ENCODE assay signal across 9 cellular contexts in the genomic region with DNA sequence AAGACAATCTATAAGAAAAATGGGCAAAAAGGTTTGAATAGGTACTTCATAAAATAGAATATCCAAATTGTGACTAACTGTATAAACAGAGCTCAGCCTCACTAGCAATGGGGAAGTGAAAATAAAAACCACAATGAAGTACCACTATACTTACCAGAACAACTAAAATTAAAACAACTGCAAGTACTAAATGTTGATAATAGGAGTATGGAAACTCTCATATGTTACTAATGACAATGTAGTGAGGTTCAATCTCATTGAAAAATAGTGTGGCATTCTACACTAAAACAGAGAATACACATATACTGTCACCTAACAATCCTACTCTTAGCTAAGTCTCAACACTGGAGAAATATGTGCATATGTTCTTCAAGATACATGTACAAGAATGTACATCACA.
A peak's percentile ranks its signal among the peaks of the same experiment; 100 is the strongest.
DNase-seq lines count a peak whose midpoint lies in the region; ATAC-seq and TF ChIP-seq lines count a peak whose summit lies in the region.
"Had no signal": no experiment of that assay in that cellular context is flagged by ENCODE, and none has a peak within 500 bp of the region (broad histone marks: within the 10 kb centered on the region; RNA-seq: fewer than 3 reads in every experiment).

No MANE protein-coding gene starts in this region.

- peaks cover 19% of the 10 kb centered on the region for H3K4me1 Mint-ChIP-seq in activated CD4-positive, alpha-beta memory T cell treated with anti-CD3 and anti-CD28 coated beads for 36 hours (ENCODE audit: low read depth)

- H3K4me3 Mint-ChIP-seq in activated CD4-positive, alpha-beta memory T cell treated with anti-CD3 and anti-CD28 coated beads for 36 hours: no peak overlapping the region

- CTCF ChIA-PET in activated CD4-positive, alpha-beta memory T cell treated with anti-CD3 and anti-CD28 coated beads for 36 hours (lab: Charles Lee): interaction anchor here (1.0 to 1.5 kb wide), 2 partner anchors 19 to 26 kb away, joined by 3 to 4 read pairs; no protein-coding TSS in a partner anchor

- H3K9me3 Mint-ChIP-seq in activated CD4-positive, alpha-beta memory T cell treated with anti-CD3 and anti-CD28 coated beads for 36 hours: peaks cover 6% of the 10 kb centered on the region

- intact Hi-C loops in left lung (cut with DNase I): no loop called here
- intact Hi-C loops in activated CD4-positive, alpha-beta memory T cell treated with anti-CD3 and anti-CD28 coated beads for 36 hours (cut with micrococcal nuclease): loop anchor here (1.0 kb wide), 1 partner anchor 9 kb away; no protein-coding TSS in a partner anchor

- no peak overlapping the region for H3K27ac ChIP-seq in left lung
- H3K27ac ChIP-seq: adrenal gland had no signal

- no peak for TF ChIP-seq CTCF in left lung (IDR thresholded peaks at IDR 0.05)

- peaks cover 0 to 14% of the 10 kb centered on the region in 2 donors for H3K4me1 ChIP-seq in left lung
- H3K4me1 ChIP-seq: adrenal gland had no signal

- H3K9me3 ChIP-seq in left lung: peaks cover 0 to 7% of the 10 kb centered on the region in 2 donors
- H3K9me3 ChIP-seq: adrenal gland had no signal

- H3K36me3 ChIP-seq in left lung: no peaks in the 10 kb centered on the region
- H3K36me3 ChIP-seq: adrenal gland had no signal

- no peaks in the 10 kb centered on the region for H3K27me3 Mint-ChIP-seq in activated CD4-positive, alpha-beta memory T cell treated with anti-CD3 and anti-CD28 coated beads for 36 hours

- ATAC-seq in GM18873 (IDR thresholded peaks at IDR 0.05; ENCODE audit: low FRiP score, unreplicated experiment) (peak; percentile 94), GM21723 (IDR thresholded peaks at IDR 0.05; ENCODE audit: unreplicated experiment) (peak; percentile 99), HG03460 (IDR thresholded peaks at IDR 0.05; ENCODE audit: unreplicated experiment) (peak; percentile 98), left lung (peak; percentile 42)

- H3K36me3 Mint-ChIP-seq in activated CD4-positive, alpha-beta memory T cell treated with anti-CD3 and anti-CD28 coated beads for 36 hours: no peaks in the 10 kb centered on the region

- H3K4me3 ChIP-seq in left lung: no peak overlapping the region
- H3K4me3 ChIP-seq: adrenal gland had no signal

- H3K27ac Mint-ChIP-seq in activated CD4-positive, alpha-beta memory T cell treated with anti-CD3 and anti-CD28 coated beads for 36 hours: no peak overlapping the region

- POLR2A ChIA-PET in activated CD4-positive, alpha-beta memory T cell treated with anti-CD3 and anti-CD28 coated beads for 36 hours (lab: Charles Lee): interaction anchor here (1.3 kb wide), 1 partner anchor 9 kb away, joined by 12 read pairs; no protein-coding TSS in a partner anchor

- H3K27me3 ChIP-seq in left lung: no peaks in the 10 kb centered on the region
- H3K27me3 ChIP-seq: adrenal gland had no signal

- DNase-seq in left lung (no peak), nucleus accumbens (lab: John Stamatoyannopoulos, UW) (no peak), retina (no peak)
- no peak for DNase-seq in activated CD4-positive, alpha-beta memory T cell treated with anti-CD3 and anti-CD28 coated beads for 36 hours
- DNase-seq: adrenal gland; stimulated activated CD4-positive, alpha-beta T cell treated with anti-CD3 and anti-CD28 coated beads, Interleukin-4, amount 100 ng/mL, for 24 hours had no signal

Comparison
In these comparisons a context has a peak if more than half of its experiments do, and no peak if none do; other contexts are left out.
1. ATAC-seq: peak in every context shown above with its lines; median percentile 99 in GM21723; 98 in HG03460; 94 in GM18873; 42 in left lung.